1 cellular context compared by ENCODE assay signal in the genomic region with DNA sequence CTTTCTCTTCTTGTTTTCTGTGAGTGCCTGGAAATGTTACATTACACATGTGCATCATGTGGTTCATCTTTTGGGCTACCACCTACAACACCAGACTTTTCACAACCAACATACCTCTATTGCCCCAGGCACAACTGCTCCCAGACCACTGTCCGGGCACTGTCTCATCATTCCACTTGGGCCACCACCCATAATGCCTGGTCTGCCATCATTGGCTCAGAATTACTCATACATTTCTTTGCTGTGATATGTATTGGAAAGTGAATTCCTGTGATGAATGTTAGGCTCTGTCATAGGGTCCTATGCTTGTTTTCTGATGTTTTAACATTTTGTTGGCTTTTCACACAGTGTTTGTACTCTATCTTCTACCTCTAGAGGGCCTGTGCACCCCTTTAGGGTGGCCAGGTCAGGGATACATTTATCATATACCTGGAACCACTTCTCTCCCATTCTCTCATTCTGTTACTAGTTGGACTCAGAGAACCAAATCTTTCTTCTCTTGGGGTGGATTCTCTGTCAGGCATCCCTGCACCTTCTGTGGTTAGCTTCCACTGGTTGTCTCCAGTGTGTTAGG.
TF ChIP-seq lines count a peak whose summit lies in the region.

No MANE protein-coding gene starts in this region.

TF ChIP-seq in GM23338, 12 proteins besides CTCF, POLR2A, EP300 and RAD21 (continued from another document):
- TF ChIP-seq, protein P1, sequence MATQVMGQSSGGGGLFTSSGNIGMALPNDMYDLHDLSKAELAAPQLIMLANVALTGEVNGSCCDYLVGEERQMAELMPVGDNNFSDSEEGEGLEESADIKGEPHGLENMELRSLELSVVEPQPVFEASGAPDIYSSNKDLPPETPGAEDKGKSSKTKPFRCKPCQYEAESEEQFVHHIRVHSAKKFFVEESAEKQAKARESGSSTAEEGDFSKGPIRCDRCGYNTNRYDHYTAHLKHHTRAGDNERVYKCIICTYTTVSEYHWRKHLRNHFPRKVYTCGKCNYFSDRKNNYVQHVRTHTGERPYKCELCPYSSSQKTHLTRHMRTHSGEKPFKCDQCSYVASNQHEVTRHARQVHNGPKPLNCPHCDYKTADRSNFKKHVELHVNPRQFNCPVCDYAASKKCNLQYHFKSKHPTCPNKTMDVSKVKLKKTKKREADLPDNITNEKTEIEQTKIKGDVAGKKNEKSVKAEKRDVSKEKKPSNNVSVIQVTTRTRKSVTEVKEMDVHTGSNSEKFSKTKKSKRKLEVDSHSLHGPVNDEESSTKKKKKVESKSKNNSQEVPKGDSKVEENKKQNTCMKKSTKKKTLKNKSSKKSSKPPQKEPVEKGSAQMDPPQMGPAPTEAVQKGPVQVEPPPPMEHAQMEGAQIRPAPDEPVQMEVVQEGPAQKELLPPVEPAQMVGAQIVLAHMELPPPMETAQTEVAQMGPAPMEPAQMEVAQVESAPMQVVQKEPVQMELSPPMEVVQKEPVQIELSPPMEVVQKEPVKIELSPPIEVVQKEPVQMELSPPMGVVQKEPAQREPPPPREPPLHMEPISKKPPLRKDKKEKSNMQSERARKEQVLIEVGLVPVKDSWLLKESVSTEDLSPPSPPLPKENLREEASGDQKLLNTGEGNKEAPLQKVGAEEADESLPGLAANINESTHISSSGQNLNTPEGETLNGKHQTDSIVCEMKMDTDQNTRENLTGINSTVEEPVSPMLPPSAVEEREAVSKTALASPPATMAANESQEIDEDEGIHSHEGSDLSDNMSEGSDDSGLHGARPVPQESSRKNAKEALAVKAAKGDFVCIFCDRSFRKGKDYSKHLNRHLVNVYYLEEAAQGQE (IDR thresholded peaks at IDR 0.05; ENCODE audit: unreplicated experiment): no peak
- TF ChIP-seq, protein P2, sequence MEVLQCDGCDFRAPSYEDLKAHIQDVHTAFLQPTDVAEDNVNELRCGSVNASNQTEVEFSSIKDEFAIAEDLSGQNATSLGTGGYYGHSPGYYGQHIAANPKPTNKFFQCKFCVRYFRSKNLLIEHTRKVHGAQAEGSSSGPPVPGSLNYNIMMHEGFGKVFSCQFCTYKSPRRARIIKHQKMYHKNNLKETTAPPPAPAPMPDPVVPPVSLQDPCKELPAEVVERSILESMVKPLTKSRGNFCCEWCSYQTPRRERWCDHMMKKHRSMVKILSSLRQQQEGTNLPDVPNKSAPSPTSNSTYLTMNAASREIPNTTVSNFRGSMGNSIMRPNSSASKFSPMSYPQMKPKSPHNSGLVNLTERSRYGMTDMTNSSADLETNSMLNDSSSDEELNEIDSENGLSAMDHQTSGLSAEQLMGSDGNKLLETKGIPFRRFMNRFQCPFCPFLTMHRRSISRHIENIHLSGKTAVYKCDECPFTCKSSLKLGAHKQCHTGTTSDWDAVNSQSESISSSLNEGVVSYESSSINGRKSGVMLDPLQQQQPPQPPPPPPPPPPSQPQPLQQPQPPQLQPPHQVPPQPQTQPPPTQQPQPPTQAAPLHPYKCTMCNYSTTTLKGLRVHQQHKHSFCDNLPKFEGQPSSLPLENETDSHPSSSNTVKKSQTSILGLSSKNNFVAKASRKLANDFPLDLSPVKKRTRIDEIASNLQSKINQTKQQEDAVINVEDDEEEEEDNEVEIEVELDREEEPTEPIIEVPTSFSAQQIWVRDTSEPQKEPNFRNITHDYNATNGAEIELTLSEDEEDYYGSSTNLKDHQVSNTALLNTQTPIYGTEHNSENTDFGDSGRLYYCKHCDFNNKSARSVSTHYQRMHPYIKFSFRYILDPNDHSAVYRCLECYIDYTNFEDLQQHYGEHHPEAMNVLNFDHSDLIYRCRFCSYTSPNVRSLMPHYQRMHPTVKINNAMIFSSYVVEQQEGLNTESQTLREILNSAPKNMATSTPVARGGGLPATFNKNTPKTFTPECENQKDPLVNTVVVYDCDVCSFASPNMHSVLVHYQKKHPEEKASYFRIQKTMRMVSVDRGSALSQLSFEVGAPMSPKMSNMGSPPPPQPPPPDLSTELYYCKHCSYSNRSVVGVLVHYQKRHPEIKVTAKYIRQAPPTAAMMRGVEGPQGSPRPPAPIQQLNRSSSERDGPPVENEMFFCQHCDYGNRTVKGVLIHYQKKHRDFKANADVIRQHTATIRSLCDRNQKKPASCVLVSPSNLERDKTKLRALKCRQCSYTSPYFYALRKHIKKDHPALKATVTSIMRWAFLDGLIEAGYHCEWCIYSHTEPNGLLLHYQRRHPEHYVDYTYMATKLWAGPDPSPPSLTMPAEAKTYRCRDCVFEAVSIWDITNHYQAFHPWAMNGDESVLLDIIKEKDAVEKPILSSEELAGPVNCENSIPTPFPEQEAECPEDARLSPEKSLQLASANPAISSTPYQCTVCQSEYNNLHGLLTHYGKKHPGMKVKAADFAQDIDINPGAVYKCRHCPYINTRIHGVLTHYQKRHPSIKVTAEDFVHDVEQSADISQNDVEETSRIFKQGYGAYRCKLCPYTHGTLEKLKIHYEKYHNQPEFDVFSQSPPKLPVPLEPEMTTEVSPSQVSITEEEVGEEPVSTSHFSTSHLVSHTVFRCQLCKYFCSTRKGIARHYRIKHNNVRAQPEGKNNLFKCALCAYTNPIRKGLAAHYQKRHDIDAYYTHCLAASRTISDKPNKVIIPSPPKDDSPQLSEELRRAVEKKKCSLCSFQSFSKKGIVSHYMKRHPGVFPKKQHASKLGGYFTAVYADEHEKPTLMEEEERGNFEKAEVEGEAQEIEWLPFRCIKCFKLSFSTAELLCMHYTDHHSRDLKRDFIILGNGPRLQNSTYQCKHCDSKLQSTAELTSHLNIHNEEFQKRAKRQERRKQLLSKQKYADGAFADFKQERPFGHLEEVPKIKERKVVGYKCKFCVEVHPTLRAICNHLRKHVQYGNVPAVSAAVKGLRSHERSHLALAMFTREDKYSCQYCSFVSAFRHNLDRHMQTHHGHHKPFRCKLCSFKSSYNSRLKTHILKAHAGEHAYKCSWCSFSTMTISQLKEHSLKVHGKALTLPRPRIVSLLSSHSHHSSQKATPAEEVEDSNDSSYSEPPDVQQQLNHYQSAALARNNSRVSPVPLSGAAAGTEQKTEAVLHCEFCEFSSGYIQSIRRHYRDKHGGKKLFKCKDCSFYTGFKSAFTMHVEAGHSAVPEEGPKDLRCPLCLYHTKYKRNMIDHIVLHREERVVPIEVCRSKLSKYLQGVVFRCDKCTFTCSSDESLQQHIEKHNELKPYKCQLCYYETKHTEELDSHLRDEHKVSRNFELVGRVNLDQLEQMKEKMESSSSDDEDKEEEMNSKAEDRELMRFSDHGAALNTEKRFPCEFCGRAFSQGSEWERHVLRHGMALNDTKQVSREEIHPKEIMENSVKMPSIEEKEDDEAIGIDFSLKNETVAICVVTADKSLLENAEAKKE (CRISPR knock-in tag; IDR thresholded peaks at IDR 0.05): no peak
- TF ChIP-seq EZH2 (IDR thresholded peaks at IDR 0.05; ENCODE audit: low read depth, unreplicated experiment) (no peak), ZNF114 (CRISPR knock-in tag; IDR thresholded peaks at IDR 0.05) (no peak), ZNF331 (CRISPR knock-in tag; IDR thresholded peaks at IDR 0.05; ENCODE audit: low read depth) (no peak), JUNB (IDR thresholded peaks at IDR 0.05; ENCODE audit: unreplicated experiment) (no peak)
TF ChIP-seq in GM23338: peak in this region for 0.
